ENCODE assay signal across 9 cellular contexts in genomic region chr1:21321963-21322680, GRCh38. TPM values are rescaled to one million over a fixed set of nuclear protein-coding genes. Genes with fewer than 3 reads are reported as not detected.
A peak's percentile ranks its signal among the peaks of the same experiment; 100 is the strongest.
DNase-seq lines count a peak whose midpoint lies in the region; FAIRE-seq and TF ChIP-seq lines count a peak whose summit lies in the region.
"Had no signal": no experiment of that assay in that cellular context is flagged by ENCODE, and none has a peak within 500 bp of the region (broad histone marks: within the 10 kb centered on the region; RNA-seq: fewer than 3 reads in every experiment).

No MANE protein-coding gene starts in this region.

- H3K36me3 ChIP-seq in GM23248 (ENCODE audit: low read depth) (no peaks in the 10 kb centered on the region), SK-N-MC (ENCODE audit: insufficient read depth, low read length) (no peaks in the 10 kb centered on the region), fibroblast of lung (ENCODE audit: control insufficient read depth, insufficient read depth, low read length) (peaks cover 3% of the 10 kb centered on the region), skeletal muscle satellite cell (ENCODE audit: insufficient read depth, low read length) (no peaks in the 10 kb centered on the region), small intestine (ENCODE audit: control insufficient read depth in 2 of 2, insufficient read depth in 2 of 2, low read length in 2 of 2) (no peaks in the 10 kb centered on the region)

- H3K27me3 ChIP-seq in GM23248 (replicated peaks; ENCODE audit: insufficient read depth) (no peaks in the 10 kb centered on the region), fibroblast of lung (ENCODE audit: control insufficient read depth, insufficient read depth, low read length) (no peaks in the 10 kb centered on the region), skeletal muscle satellite cell (ENCODE audit: control insufficient read depth, insufficient read depth, low read length) (no peaks in the 10 kb centered on the region), small intestine (ENCODE audit: control insufficient read depth in 2 of 2, insufficient read depth in 2 of 2, low read length in 2 of 2) (no peaks in the 10 kb centered on the region)

- FAIRE-seq in small intestine (lab: Jason Lieb, UNC) = no peak

- peak overlapping the region; percentile 91 for H3K27ac ChIP-seq in GM23248
- peak overlapping the region; percentile 72 for H3K27ac ChIP-seq in SK-N-MC
- H3K27ac ChIP-seq in fibroblast of lung (ENCODE audit: insufficient read depth, low read length) = peak overlapping the region; percentile 57
- peak overlapping the region in 1 of 2 donors; percentile 29 for H3K27ac ChIP-seq in small intestine (ENCODE audit: low read depth in 1 of 2, low read length in 1 of 2)

- H3K9me2 ChIP-seq in GM23248 (ENCODE audit: insufficient read depth) = no peaks in the 10 kb centered on the region

- H3K4me3 ChIP-seq in GM23248 (no peak overlapping the region), SK-N-MC (no peak overlapping the region), fibroblast of lung (replicated peaks in 1 of 4; ENCODE audit: control extremely low read depth in 1 of 4, insufficient read depth in 1 of 4, low read depth in 3 of 4, low read length in 4 of 4) (no peak overlapping the region), skeletal muscle satellite cell (ENCODE audit: low read length) (peak overlapping the region; percentile 33), small intestine (ENCODE audit: low read depth in 1 of 2, low read length in 2 of 2) (no peak overlapping the region)

- H3F3A ChIP-seq in GM23248 (ENCODE audit: insufficient read depth) = peaks cover 38% of the 10 kb centered on the region

- DNase-seq in GM23248 (no peak), SK-N-MC (ENCODE audit: low read depth, low spot score) (no peak), fibroblast of lung (ENCODE audit: low read depth in 2 of 2) (no peak), SIG-M5 treated with dmso at 0.1 percent for 504 hours (lab: John Stamatoyannopoulos, UW; ENCODE audit: unreplicated experiment) (no peak), NCI-H187 treated with DMSO at 0.1 percent for 48 hours (lab: John Stamatoyannopoulos, UW) (no peak), ureter (ENCODE audit: low spot score) (no peak), small intestine (no peak)
- DNase-seq: NCI-H526 had no signal

- H4K20me1 ChIP-seq in GM23248 (ENCODE audit: insufficient read depth) (no peaks in the 10 kb centered on the region), fibroblast of lung (ENCODE audit: control insufficient read depth, extremely low read depth, insufficient read depth, low read length) (no peaks in the 10 kb centered on the region)

- TF ChIP-seq CTCF in fibroblast of lung (conservative IDR thresholded peaks at IDR 0.05 in 1 of 2, IDR thresholded peaks at IDR 0.05 in 1 of 2; ENCODE audit: low read depth in 1 of 2, low read length in 2 of 2) = no peak

- H3K9me3 ChIP-seq in GM23248 (ENCODE audit: low read depth) (no peaks in the 10 kb centered on the region), SK-N-MC (ENCODE audit: low read depth, low read length) (no peaks in the 10 kb centered on the region), fibroblast of lung (ENCODE audit: control insufficient read depth, insufficient read depth, low read depth, low read length) (no peaks in the 10 kb centered on the region), skeletal muscle satellite cell (replicated peaks; ENCODE audit: low read length) (no peaks in the 10 kb centered on the region), small intestine (ENCODE audit: control insufficient read depth, low read depth) (no peaks in the 10 kb centered on the region)

- H3K4me2 ChIP-seq in GM23248 (ENCODE audit: unreplicated experiment) (peak overlapping the region; percentile 54), fibroblast of lung (ENCODE audit: extremely low read depth, insufficient read depth, low read length) (no peak overlapping the region), skeletal muscle satellite cell (ENCODE audit: low read length) (peak overlapping the region; percentile 43)

- H3K4me1 ChIP-seq in GM23248 (ENCODE audit: insufficient read depth) (peaks cover 82% of the 10 kb centered on the region), fibroblast of lung (ENCODE audit: control insufficient read depth, extremely low read depth, insufficient read depth, low read length) (peaks cover 85% of the 10 kb centered on the region), skeletal muscle satellite cell (ENCODE audit: control insufficient read depth, insufficient read depth, low read length) (peaks cover 86% of the 10 kb centered on the region), small intestine (ENCODE audit: control insufficient read depth in 2 of 2, insufficient read depth in 1 of 2, low read depth in 1 of 2, low read length in 1 of 2) (peaks cover 6 to 8% of the 10 kb centered on the region in 2 donors)

- H3K79me2 ChIP-seq in GM23248 (ENCODE audit: insufficient read depth) = peaks cover 62% of the 10 kb centered on the region
- H3K79me2 ChIP-seq in fibroblast of lung (ENCODE audit: control insufficient read depth, insufficient read depth, low read length) = peaks cover 64% of the 10 kb centered on the region

- H2AFZ ChIP-seq in GM23248 (no peak overlapping the region), fibroblast of lung (ENCODE audit: low read length) (no peak overlapping the region)

- in situ Hi-C loops in GM23248 (cut with MboI) = no loop called here

- H3K9ac ChIP-seq in GM23248 (peak overlapping the region; percentile 32), SK-N-MC (ENCODE audit: insufficient read length) (no peak overlapping the region), fibroblast of lung (ENCODE audit: insufficient read depth, low read length) (no peak overlapping the region), skeletal muscle satellite cell (ENCODE audit: low read depth, low read length) (peak overlapping the region; percentile 56)

- WGBS in GM23248 (ENCODE audit: low coverage in 1 of 2, low lambda C conversion rate in 2 of 2, missing lambda C conversion rate in 2 of 2), 2 experiments = 89 to 90% methylated on average over 9 of the region's 9 CpGs
- 88 to 100% (median 89%) methylated on average over 9 of the region's 9 CpGs for WGBS in small intestine, 3 donors

RNA-seq across cellular contexts. Expression of gene ECE1, which starts 31.9 kb away (rescaled TPM):
- 100 and 124 TPM in 2 replicates for total RNA-seq in GM23248 (2014; rRNA removed; shearing (Covaris generic))
- polyA plus RNA-seq in GM23248 (2016; fragmentation: Nextera tagmentation; extraction: Ambion mirVana) (82.3 and 84.2 TPM in 2 replicates), fibroblast of lung (131 and 137 TPM in 2 replicates), small intestine (10 to 100 TPM; 20.8 to 58.1 (median 22.7) TPM)
- total RNA-seq in fibroblast of lung (57.3 and 138 TPM in 2 replicates), ureter (131 TPM)
- polyA plus RNA-seq in fibroblast of lung (2012) = 145 and 152 TPM in 2 replicates
- 228 and 250 TPM in 2 replicates for polyA minus RNA-seq in fibroblast of lung (ENCODE audit: low replicate concordance)
- 40.4 and 63.6 TPM in 2 replicates for total RNA-seq in skeletal muscle satellite cell (2012; rRNA removed)

Comparison
In these comparisons a context has a peak if more than half of its experiments do, and no peak if none do; other contexts are left out.
1. H3K9ac ChIP-seq: peak in GM23248 (single experiment) and skeletal muscle satellite cell (single experiment); none in SK-N-MC (single experiment) and fibroblast of lung (single experiment).